Comparison of ENCODE assay signal across 24 cellular contexts in genomic region chr11:73680687-73681086, GRCh38.
"Had no signal": no experiment of that assay in that cellular context is flagged by ENCODE, and none has a peak within 500 bp of the region (broad histone marks: within the 10 kb centered on the region; RNA-seq: fewer than 3 reads in every experiment).

No MANE protein-coding gene starts in this region.

- H3K36me3 ChIP-seq: neural progenitor cell had no signal

- H3K4me1 ChIP-seq: ascending aorta, heart right ventricle, neural progenitor cell, testis, transverse colon had no signal

- DNase-seq: activated CD4-positive, alpha-beta T cell treated with anti-CD3 and anti-CD28 coated beads for 4 hours; activated CD4-positive, alpha-beta T cell treated with anti-CD3 and anti-CD28 coated beads, Interleukin-2, amount 50 U/mL, for 4 hours; activated naive CD4-positive, alpha-beta T cell; activated T-cell treated with anti-CD3 and anti-CD28 coated beads for 4 hours; activated T-cell treated with anti-CD3 and anti-CD28 coated beads, Interleukin-2, amount 50 U/mL, for 72 hours; cerebellar nuclear complex; dorsolateral prefrontal cortex; effector memory CD8-positive, alpha-beta T cell; foreskin melanocyte; heart right ventricle; left ventricle myocardium superior; midbrain; naive thymus-derived CD8-positive, alpha-beta T cell; occipital lobe; right cardiac atrium; stimulated activated CD4-positive, alpha-beta T cell treated with anti-CD3 and anti-CD28 coated beads, Interleukin-2, amount 100 ng/mL, for 48 hours; stimulated activated naive CD8-positive, alpha-beta T cell treated with anti-CD3 and anti-CD28 coated beads, Interleukin-15, Interleukin-2, amounts not matched to agents 100 U/mL and 50 U/mL, for 24 hours; T-cell; testis; transverse colon had no signal

- H3K4me3 ChIP-seq: ascending aorta, cardiac muscle cell, coronary artery, dorsolateral prefrontal cortex, heart right ventricle, neural progenitor cell, testis, transverse colon had no signal

- H3K27me3 ChIP-seq: ascending aorta, cardiac muscle cell, dorsolateral prefrontal cortex, heart right ventricle, neural progenitor cell, testis, transverse colon had no signal

- H3K9me3 ChIP-seq: ascending aorta, heart right ventricle, testis, transverse colon had no signal

- H3K27ac ChIP-seq: ascending aorta, cardiac muscle cell, coronary artery, heart right ventricle, neural progenitor cell, testis, transverse colon had no signal

- ATAC-seq: activated T-cell treated with anti-CD3 and anti-CD28 coated beads, Interleukin-2, amount 50 U/mL, for 72 hours; effector memory CD8-positive, alpha-beta T cell; heart right ventricle; left ventricle myocardium superior; naive thymus-derived CD8-positive, alpha-beta T cell; right cardiac atrium; stimulated activated naive CD8-positive, alpha-beta T cell treated with anti-CD3 and anti-CD28 coated beads, Interleukin-15, Interleukin-2, amounts not matched to agents 100 U/mL and 50 U/mL, for 24 hours; T-cell had no signal
